24 cellular contexts compared by ENCODE assay signal in genomic region chr1:201250326-201251011, GRCh38. TPM values are rescaled to one million over a fixed set of nuclear protein-coding genes. Genes with fewer than 3 reads are reported as not detected.
DNase-seq lines count a peak whose midpoint lies in the region; ATAC-seq and TF ChIP-seq lines count a peak whose summit lies in the region.
"Had no signal": no experiment of that assay in that cellular context is flagged by ENCODE, and none has a peak within 500 bp of the region (broad histone marks: within the 10 kb centered on the region; RNA-seq: fewer than 3 reads in every experiment).

No MANE protein-coding gene starts in this region.

- no peaks in the 10 kb centered on the region for H3K79me2 ChIP-seq in mammary epithelial cell (ENCODE audit: insufficient read depth, low read length)

- in situ Hi-C loops in mammary epithelial cell (cut with MboI; ENCODE audit: low sequenced_read_pairs in 2 of 2) = no loop called here

- WGBS in mammary epithelial cell (ENCODE audit: low coverage, missing lambda C conversion rate) = 65% methylated on average over 10 of the region's 10 CpGs

- no peaks in the 10 kb centered on the region for H3K9me3 ChIP-seq in mammary epithelial cell (replicated peaks; ENCODE audit: insufficient read depth, low read length)
- H3K9me3 ChIP-seq: body of pancreas, neutrophil, testis had no signal

- no peak overlapping the region for H3K27ac Mint-ChIP-seq in osteocyte (ENCODE audit: unreplicated experiment)
- H3K27ac Mint-ChIP-seq in activated T-helper 17 cell treated with anti-CD3 and anti-CD28 coated beads, Interleukin-2, amount 50 U/mL, for 72 hours = no peak overlapping the region
- H3K27ac Mint-ChIP-seq: activated CD4-positive, alpha-beta T cell treated with anti-CD3 and anti-CD28 coated beads for 36 hours; activated naive CD8-positive, alpha-beta T cell treated with anti-CD3 and anti-CD28 coated beads, Interleukin-2, amount 50 U/mL, for 24 hours; activated T-helper 2 cell treated with anti-CD3 and anti-CD28 coated beads, Interferon-gamma antibody, Interleukin-2, Interleukin-4, amounts not matched to agents 10 μg/mL and 5 μg/mL and 100 μg/mL, durations not matched to agents 14 hours and 24 hours and 36 hours; CD4-positive, CD25-positive, alpha-beta regulatory T cell had no signal

- intact Hi-C loops in mammary epithelial cell (cut with micrococcal nuclease) = no loop called here

- peaks cover 3% of the 10 kb centered on the region for H3K4me1 Mint-ChIP-seq in osteocyte (ENCODE audit: unreplicated experiment)
- H3K4me1 Mint-ChIP-seq in activated T-helper 17 cell treated with anti-CD3 and anti-CD28 coated beads, Interleukin-2, amount 50 U/mL, for 72 hours = no peaks in the 10 kb centered on the region
- H3K4me1 Mint-ChIP-seq: activated CD4-positive, alpha-beta T cell treated with anti-CD3 and anti-CD28 coated beads for 36 hours; activated naive CD8-positive, alpha-beta T cell treated with anti-CD3 and anti-CD28 coated beads, Interleukin-2, amount 50 U/mL, for 24 hours; CD4-positive, CD25-positive, alpha-beta regulatory T cell had no signal

- POLR2A ChIA-PET in GM10248 (lab: Yijun Ruan, JAX) = no interaction called here

- no TSS peak for BruUV-seq in mammary epithelial cell (replicated peaks; lab: Mats Ljungman, UMichigan)

- H2AFZ ChIP-seq in mammary epithelial cell (ENCODE audit: low read depth, low read length) = no peak overlapping the region

- no peaks in the 10 kb centered on the region for H3K27me3 ChIP-seq in mammary epithelial cell (ENCODE audit: insufficient read depth, low read length)
- H3K27me3 ChIP-seq: body of pancreas, neutrophil, testis had no signal

- DNase-seq in DMS79 treated with DMSO at 0.1 percent for 48 hours (lab: John Stamatoyannopoulos, UW) (peak; percentile 43), NCI-H1105 (lab: John Stamatoyannopoulos, UW) (peak; percentile 84), osteocyte (ENCODE audit: extremely low spot score, unreplicated experiment) (peak; percentile 74), mammary epithelial cell (no peak), GM10248 (ENCODE audit: extremely low spot score) (no peak)
- DNase-seq: activated CD4-positive, alpha-beta T cell treated with anti-CD3 and anti-CD28 coated beads for 36 hours; activated naive CD8-positive, alpha-beta T cell treated with anti-CD3 and anti-CD28 coated beads, Interleukin-2, amount 50 U/mL, for 24 hours; CD4-positive, CD25-positive, alpha-beta regulatory T cell; DMS 273 treated with DMSO at 0.1 percent for 48 hours; effector memory CD4-positive, alpha-beta T cell; foreskin melanocyte; GF-D8; hypothalamus; NCI-H187 treated with DMSO at 0.1 percent for 48 hours; NCI-H748 treated with DMSO at 0.1 percent for 48 hours; Right ventricle myocardium superior; testis had no signal

- H3K4me1 ChIP-seq in mammary epithelial cell (ENCODE audit: insufficient read depth, low read length) = no peaks in the 10 kb centered on the region
- H3K4me1 ChIP-seq: body of pancreas, testis had no signal

- no peak overlapping the region for H3K4me2 ChIP-seq in mammary epithelial cell (ENCODE audit: insufficient read depth, low read depth, low read length)
- H3K4me2 ChIP-seq: KMS-11 had no signal

- H3K27ac ChIP-seq in VCaP (peak overlapping the region; percentile 31; the same call in 1 of the 2 replicates), mammary epithelial cell (ENCODE audit: insufficient read depth, low read depth, low read length) (no peak overlapping the region)
- H3K27ac ChIP-seq: body of pancreas, KMS-11, neutrophil, testis had no signal

- H3K9ac ChIP-seq in mammary epithelial cell (ENCODE audit: insufficient read depth, low read length) = no peak overlapping the region
- H3K9ac ChIP-seq: KMS-11 had no signal

- CTCF ChIA-PET in mammary epithelial cell (lab: Charles Lee; ENCODE audit: low non-redundant PET) = no interaction called here
- CTCF ChIA-PET in GM10248 (lab: Yijun Ruan, JAX) = interaction anchor here (1.0 to 1.9 kb wide), 4 partner anchors 12 to 280 kb away, joined by 3 to 5 read pairs (median 3); no protein-coding TSS in a partner anchor

- H3K4me3 ChIP-seq in mammary epithelial cell (replicated peaks in 1 of 3; ENCODE audit: insufficient read depth in 1 of 3, low read depth in 2 of 3, low read length in 3 of 3) = no peak overlapping the region
- H3K4me3 ChIP-seq: body of pancreas, testis had no signal

- no peaks in the 10 kb centered on the region for H3K9me3 Mint-ChIP-seq in osteocyte (ENCODE audit: unreplicated experiment)
- H3K9me3 Mint-ChIP-seq in activated T-helper 17 cell treated with anti-CD3 and anti-CD28 coated beads, Interleukin-2, amount 50 U/mL, for 72 hours = no peaks in the 10 kb centered on the region
- H3K9me3 Mint-ChIP-seq: activated naive CD8-positive, alpha-beta T cell treated with anti-CD3 and anti-CD28 coated beads, Interleukin-2, amount 50 U/mL, for 24 hours; activated T-helper 2 cell treated with anti-CD3 and anti-CD28 coated beads, Interferon-gamma antibody, Interleukin-2, Interleukin-4, amounts not matched to agents 10 μg/mL and 5 μg/mL and 100 μg/mL, durations not matched to agents 14 hours and 24 hours and 36 hours had no signal

- dilution Hi-C loops in mammary epithelial cell (cut with HindIII; ENCODE audit: low sequenced_read_pairs) = no loop called here

- H3K4me3 Mint-ChIP-seq in osteocyte (ENCODE audit: unreplicated experiment) = no peak overlapping the region
- no peak overlapping the region for H3K4me3 Mint-ChIP-seq in activated T-helper 17 cell treated with anti-CD3 and anti-CD28 coated beads, Interleukin-2, amount 50 U/mL, for 72 hours
- H3K4me3 Mint-ChIP-seq: activated CD4-positive, alpha-beta T cell treated with anti-CD3 and anti-CD28 coated beads for 36 hours; activated naive CD8-positive, alpha-beta T cell treated with anti-CD3 and anti-CD28 coated beads, Interleukin-2, amount 50 U/mL, for 24 hours; CD4-positive, CD25-positive, alpha-beta regulatory T cell had no signal

- H3K36me3 Mint-ChIP-seq in osteocyte (ENCODE audit: unreplicated experiment) = no peaks in the 10 kb centered on the region
- H3K36me3 Mint-ChIP-seq in activated T-helper 17 cell treated with anti-CD3 and anti-CD28 coated beads, Interleukin-2, amount 50 U/mL, for 72 hours (ENCODE audit: low read depth) = no peaks in the 10 kb centered on the region

- H3K27me3 Mint-ChIP-seq in osteocyte (ENCODE audit: unreplicated experiment) = peaks cover 29% of the 10 kb centered on the region
- peaks cover 12% of the 10 kb centered on the region for H3K27me3 Mint-ChIP-seq in activated T-helper 17 cell treated with anti-CD3 and anti-CD28 coated beads, Interleukin-2, amount 50 U/mL, for 72 hours

- no peak for ATAC-seq in activated T-helper 17 cell treated with anti-CD3 and anti-CD28 coated beads, Interleukin-2, amount 50 U/mL, for 72 hours (replicated peaks)
- ATAC-seq: activated CD4-positive, alpha-beta T cell treated with anti-CD3 and anti-CD28 coated beads for 36 hours; activated naive CD8-positive, alpha-beta T cell treated with anti-CD3 and anti-CD28 coated beads, Interleukin-2, amount 50 U/mL, for 24 hours; body of pancreas had no signal

- no peaks in the 10 kb centered on the region for H3K36me3 ChIP-seq in mammary epithelial cell (ENCODE audit: insufficient read depth, low read length)
- H3K36me3 ChIP-seq: neutrophil had no signal

- TF ChIP-seq CTCF in VCaP (conservative IDR thresholded peaks at IDR 0.05) (no peak), osteocyte (IDR thresholded peaks at IDR 0.05) (no peak), mammary epithelial cell (conservative IDR thresholded peaks at IDR 0.05 in 1 of 2, IDR thresholded peaks at IDR 0.05 in 1 of 2; ENCODE audit: extremely low read depth in 1 of 2, insufficient read depth in 1 of 2, low read depth in 1 of 2, low read length in 2 of 2) (no peak), GM10248 (IDR thresholded peaks at IDR 0.05; ENCODE audit: control extremely low read depth, extremely low read depth, low read depth, missing control alignments) (no peak)

- no peaks in the 10 kb centered on the region for H4K20me1 ChIP-seq in mammary epithelial cell (ENCODE audit: insufficient read depth, low read length)

RNA-seq across cellular contexts. Expression of gene PKP1, which starts 32.8 kb away (rescaled TPM):
- total RNA-seq in osteocyte (not detected in 2 replicates), mammary epithelial cell (100 to 1,000 TPM; 102 to 201 TPM)
- total RNA-seq in activated T-helper 17 cell treated with anti-CD3 and anti-CD28 coated beads, Interleukin-2, amount 50 U/mL, for 72 hours = not detected
- polyA plus RNA-seq in mammary epithelial cell = 155 TPM
- polyA minus RNA-seq in mammary epithelial cell = 253 TPM
- total RNA-seq: activated CD4-positive, alpha-beta T cell treated with anti-CD3 and anti-CD28 coated beads for 36 hours; activated T-helper 2 cell treated with anti-CD3 and anti-CD28 coated beads, Interferon-gamma antibody, Interleukin-2, Interleukin-4, amounts not matched to agents 10 μg/mL and 5 μg/mL and 100 μg/mL, durations not matched to agents 14 hours and 24 hours and 36 hours; CD4-positive, CD25-positive, alpha-beta regulatory T cell had no signal
- polyA plus RNA-seq: CD4-positive, CD25-positive, alpha-beta regulatory T cell had no signal

RNA-seq across cellular contexts. Expression of gene IGFN1, which starts 59.8 kb away (rescaled TPM):
- total RNA-seq in osteocyte (3.2 and 3.8 TPM in 2 replicates), mammary epithelial cell (under 1 TPM in 1 of 2 donors, not detected in 1; 0.61 TPM)
- under 1 TPM in 1 of 2 donors, not detected in 1; 0.21 TPM for total RNA-seq in activated T-helper 17 cell treated with anti-CD3 and anti-CD28 coated beads, Interleukin-2, amount 50 U/mL, for 72 hours
- 0.11 TPM for polyA plus RNA-seq in mammary epithelial cell
- polyA minus RNA-seq in mammary epithelial cell = not detected
- total RNA-seq: activated CD4-positive, alpha-beta T cell treated with anti-CD3 and anti-CD28 coated beads for 36 hours; activated T-helper 2 cell treated with anti-CD3 and anti-CD28 coated beads, Interferon-gamma antibody, Interleukin-2, Interleukin-4, amounts not matched to agents 10 μg/mL and 5 μg/mL and 100 μg/mL, durations not matched to agents 14 hours and 24 hours and 36 hours; CD4-positive, CD25-positive, alpha-beta regulatory T cell; pulmonary artery endothelial cell; Right ventricle myocardium superior had no signal
- polyA plus RNA-seq: CD4-positive, CD25-positive, alpha-beta regulatory T cell had no signal

Comparison
In these comparisons a context has a peak if more than half of its experiments do, and no peak if none do; other contexts are left out.
1. DNase-seq: peak in DMS79 treated with DMSO at 0.1 percent for 48 hours (single experiment), NCI-H1105 (single experiment) and osteocyte (single experiment); none in mammary epithelial cell (single experiment) and GM10248 (single experiment).
2. RNA of gene PKP1, which starts 32.8 kb away (total RNA-seq): 102 to 201 TPM in mammary epithelial cell; not detected in osteocyte and not detected in activated T-helper 17 cell treated with anti-CD3 and anti-CD28 coated beads, Interleukin-2, amount 50 U/mL, for 72 hours; every median in the first group is over 100 times any median in the second.